14 cellular contexts compared by ENCODE assay signal in genomic region chr3:31250116-31250813, GRCh38.
DNase-seq lines count a peak whose midpoint lies in the region; TF ChIP-seq lines count a peak whose summit lies in the region.
"Had no signal": no experiment of that assay in that cellular context is flagged by ENCODE, and none has a peak within 500 bp of the region (broad histone marks: within the 10 kb centered on the region; RNA-seq: fewer than 3 reads in every experiment).

No MANE protein-coding gene starts in this region.

- DNase-seq in ELR (ENCODE audit: low read depth), result peak; percentile 78
- DNase-seq in HPDE6-E6E7 (ENCODE audit: extremely low spot score), result peak; percentile 1
- DNase-seq in islet precursor cell, result peak; percentile 93
- no peak for DNase-seq in C1 segment of cervical spinal cord (lab: John Stamatoyannopoulos, UW)
- DNase-seq in RPMI8226, result no peak
- no peak for DNase-seq in SHP77 (lab: John Stamatoyannopoulos, UW)
- DNase-seq: activated CD4-positive, CD25-positive, alpha-beta regulatory T cell treated with anti-CD3 and anti-CD28 coated beads, Interleukin-2, amount 50 U/mL, for 72 hours; activated naive CD4-positive, alpha-beta T cell treated with Interleukin-2 at 50 U/mL for 16 hours; COR-L47; Karpas-422; NCI-H2029 treated with DMSO at 0.1 percent for 48 hours; ovary; stimulated activated CD4-positive, alpha-beta T cell treated with anti-CD3 and anti-CD28 coated beads, Interleukin-12 subunit alpha, Interleukin-12 subunit beta, amount 100 ng/mL, for 4 hours had no signal

- peak overlapping the region; percentile 85; the same call in 1 of the 2 replicates for H3K27ac ChIP-seq in VCaP
- H3K27ac ChIP-seq: ovary had no signal

- TF ChIP-seq CTCF in VCaP (conservative IDR thresholded peaks at IDR 0.05), result no peak

Comparison
In these comparisons a context has a peak if more than half of its experiments do, and no peak if none do; other contexts are left out.
1. DNase-seq: peak in ELR (single experiment), HPDE6-E6E7 (single experiment) and islet precursor cell (single experiment); none in C1 segment of cervical spinal cord (0 of 14), RPMI8226 (single experiment) and SHP77 (0 of 2).